ENCODE assay signal across 8 cellular contexts in genomic region chr7:43164757-43165156, GRCh38. TPM values are rescaled to one million over a fixed set of nuclear protein-coding genes. Genes with fewer than 3 reads are reported as not detected.
DNase-seq lines count a peak whose midpoint lies in the region; ATAC-seq, FAIRE-seq and TF ChIP-seq lines count a peak whose summit lies in the region.

No MANE protein-coding gene starts in this region.

- no peak overlapping the region for H4K5ac ChIP-seq in mesendoderm (ENCODE audit: low read length)

- H2AK5ac ChIP-seq in mesendoderm (ENCODE audit: low read length), result no peak overlapping the region

- no peak overlapping the region for H3K56ac ChIP-seq in mesendoderm (ENCODE audit: low read length)

- H3K23ac ChIP-seq in mesendoderm (ENCODE audit: low read length), result no peak overlapping the region

- H3K4me1 ChIP-seq in mesendoderm (ENCODE audit: control insufficient read depth, low read depth, low read length), result no peaks in the 10 kb centered on the region

- no peaks in the 10 kb centered on the region for H3K79me1 ChIP-seq in mesendoderm (ENCODE audit: low read length)

- H3K4me3 ChIP-seq in mesendoderm (ENCODE audit: low read length), result no peak overlapping the region

- peak; percentile 86 for DNase-seq in GM03348 (ENCODE audit: low spot score)
- DNase-seq in HS-27A (ENCODE audit: low read depth), result peak; percentile 30
- peak; percentile 41 for DNase-seq in epidermal melanocyte (ENCODE audit: insufficient read length, low spot score)
- peak; percentile 89 for DNase-seq in urothelium cell line (ENCODE audit: low spot score)
- no peak for DNase-seq in D721Med (ENCODE audit: insufficient read length, low spot score)
- DNase-seq in mesendoderm, result no peak

- ATAC-seq in GM21526 (IDR thresholded peaks at IDR 0.05; ENCODE audit: low FRiP score, unreplicated experiment), result peak; percentile 89
- no peak for ATAC-seq in HG03025 (IDR thresholded peaks at IDR 0.05; ENCODE audit: low FRiP score, unreplicated experiment)

- H3K36me3 ChIP-seq in mesendoderm (ENCODE audit: control insufficient read depth, insufficient read depth, low read length), result no peaks in the 10 kb centered on the region

- H2BK120ac ChIP-seq in mesendoderm (ENCODE audit: low read depth, low read length), result no peak overlapping the region

- no peak for TF ChIP-seq CTCF in D721Med (IDR thresholded peaks at IDR 0.05; ENCODE audit: insufficient read depth, missing control alignments)

- no peak overlapping the region for H3K18ac ChIP-seq in mesendoderm (ENCODE audit: low read length)

- no peaks in the 10 kb centered on the region for H3K79me2 ChIP-seq in mesendoderm (ENCODE audit: control insufficient read depth, insufficient read depth, low read length)

- no peak overlapping the region for H3K27ac ChIP-seq in mesendoderm (ENCODE audit: low read depth, low read length)

- no peak overlapping the region for H3K4ac ChIP-seq in mesendoderm (ENCODE audit: low read depth, low read length)

- H2BK15ac ChIP-seq in mesendoderm (replicated peaks; ENCODE audit: low read depth), result no peak overlapping the region

- no peak overlapping the region for H4K8ac ChIP-seq in mesendoderm (ENCODE audit: low read depth, low read length)

- H3K27me3 ChIP-seq in mesendoderm (ENCODE audit: insufficient read depth, low read length, poor library complexity), result no peaks in the 10 kb centered on the region

- no CpG with 5 or more reads among the region's 4 CpGs for WGBS in mesendoderm (ENCODE audit: extremely low coverage, insufficient coverage, low lambda C conversion rate)

- no peak overlapping the region for H3K9ac ChIP-seq in mesendoderm (ENCODE audit: low read length)

- no peak for FAIRE-seq in urothelium cell line (lab: Jason Lieb, UNC)
- no peak for FAIRE-seq in D721Med (lab: Jason Lieb, UNC)

- H2BK5ac ChIP-seq in mesendoderm (ENCODE audit: low read length), result no peak overlapping the region

- no peak overlapping the region for H3K4me2 ChIP-seq in mesendoderm (ENCODE audit: low read length)

RNA-seq across cellular contexts. Expression of gene HECW1, which starts 52.3 kb away (rescaled TPM):
- 2.2 TPM for polyA plus RNA-seq in mesendoderm (2013, experiment 1 of 2)
- 1.5 TPM for polyA plus RNA-seq in mesendoderm (2013, experiment 2 of 2)

Comparison
In these comparisons a context has a peak if more than half of its experiments do, and no peak if none do; other contexts are left out.
1. DNase-seq: peak in GM03348 (single experiment), HS-27A (single experiment), epidermal melanocyte (single experiment) and urothelium cell line (single experiment); none in D721Med (single experiment) and mesendoderm (single experiment).